15 cellular contexts compared by ENCODE assay signal in genomic region chrX:37955273-37955672, GRCh38. TPM values are rescaled to one million over a fixed set of nuclear protein-coding genes. Genes with fewer than 3 reads are reported as not detected.
A peak's percentile ranks its signal among the peaks of the same experiment; 100 is the strongest.
DNase-seq lines count a peak whose midpoint lies in the region; ATAC-seq, FAIRE-seq and TF ChIP-seq lines count a peak whose summit lies in the region.
"Had no signal": no experiment of that assay in that cellular context is flagged by ENCODE, and none has a peak within 500 bp of the region (broad histone marks: within the 10 kb centered on the region; RNA-seq: fewer than 3 reads in every experiment).

No MANE protein-coding gene starts in this region.

- TF ChIP-seq CTCF in pancreas (IDR thresholded peaks at IDR 0.05), result no peak

- DNase-seq in COR-L47 (lab: John Stamatoyannopoulos, UW) (peak; percentile 1), NCI-H69 (lab: John Stamatoyannopoulos, UW) (peak; percentile 62), fibroblast of gingiva (ENCODE audit: low read depth) (peak; percentile 6), pancreas (no peak), T1000 (lab: John Stamatoyannopoulos, UW) (no peak), MV-4-11 (lab: John Stamatoyannopoulos, UW) (no peak), aorta (no peak)
- DNase-seq: Calu3; CD4-positive, CD25-positive, alpha-beta regulatory T cell; GM23248; IMR-90; KBM-7 had no signal

- intact Hi-C loops in pancreas (cut with DNase I), result no loop called here
- intact Hi-C loops in aorta (cut with DNase I), result no loop called here

- 51 to 65% methylated on average over 3 of the region's 3 CpGs for WGBS in pancreas, 2 donors
- 59 to 72% methylated on average over 3 of the region's 3 CpGs for WGBS in aorta, 2 donors

- H3K27ac ChIP-seq in pancreas (no peak overlapping the region), aorta (ENCODE audit: low read depth in 1 of 2, low read length in 2 of 2) (no peak overlapping the region)
- H3K27ac ChIP-seq: BLaER1 treated with 17β-estradiol and CSF1 and Interleukin-3, amounts not matched to agents 10 nM and 100 nM; GM23248 had no signal

- H3K36me3 ChIP-seq in pancreas (no peaks in the 10 kb centered on the region), aorta (ENCODE audit: control insufficient read depth in 1 of 2, insufficient read depth in 2 of 2, low read length in 1 of 2) (no peaks in the 10 kb centered on the region)
- H3K36me3 ChIP-seq: BLaER1 treated with 17β-estradiol and CSF1 and Interleukin-3, amounts not matched to agents 10 nM and 100 nM had no signal

- H3K9me3 ChIP-seq in pancreas (no peaks in the 10 kb centered on the region), aorta (ENCODE audit: control insufficient read depth, low read length) (no peaks in the 10 kb centered on the region)

- peak; percentile 34 for FAIRE-seq in pancreas (lab: Jason Lieb, UNC)
- FAIRE-seq: H54 had no signal

- peaks cover 0 to under 1% (median 0%) of the 10 kb centered on the region in 4 donors for H3K27me3 ChIP-seq in pancreas
- H3K27me3 ChIP-seq in aorta (ENCODE audit: control insufficient read depth in 1 of 2, insufficient read depth in 2 of 2, low read length in 1 of 2), result no peaks in the 10 kb centered on the region
- H3K27me3 ChIP-seq: BLaER1 treated with 17β-estradiol and CSF1 and Interleukin-3, amounts not matched to agents 10 nM and 100 nM had no signal

- ATAC-seq in pancreas, result no peak
- no peak for ATAC-seq in aorta (ENCODE audit: low FRiP score)
- ATAC-seq: HCT116 had no signal

- H3K4me3 ChIP-seq in pancreas (no peak overlapping the region), aorta (ENCODE audit: low read length in 2 of 2) (no peak overlapping the region)
- H3K4me3 ChIP-seq: BLaER1 treated with 17β-estradiol and CSF1 and Interleukin-3, amounts not matched to agents 10 nM and 100 nM; GM23248 had no signal

- H3K4me1 ChIP-seq in pancreas (no peaks in the 10 kb centered on the region), aorta (ENCODE audit: control insufficient read depth in 1 of 2, insufficient read depth in 2 of 2, low read length in 2 of 2) (no peaks in the 10 kb centered on the region)
- H3K4me1 ChIP-seq: BLaER1 treated with 17β-estradiol and CSF1 and Interleukin-3, amounts not matched to agents 10 nM and 100 nM had no signal

RNA-seq across cellular contexts. Expression of gene SYTL5, which starts 51.1 kb away (rescaled TPM):
- total RNA-seq in pancreas, result 1 to 10 TPM; 1.2 to 5.9 (median 3.0) TPM
- 1 to 10 TPM in 1 of 2 donors, under 1 TPM in 1; 0.77 to 1.9 TPM for polyA plus RNA-seq in pancreas
- not detected for total RNA-seq in aorta
- 1 to 10 TPM in 1 of 2 donors, under 1 TPM in 1; 0.18 to 1.8 TPM for polyA plus RNA-seq in aorta
- total RNA-seq: CD4-positive, CD25-positive, alpha-beta regulatory T cell; GM23248 had no signal
- polyA plus RNA-seq: CD4-positive, CD25-positive, alpha-beta regulatory T cell; GM23248 had no signal

Comparison
In these comparisons a context has a peak if more than half of its experiments do, and no peak if none do; other contexts are left out.
1. DNase-seq: peak in COR-L47 (single experiment), NCI-H69 (single experiment) and fibroblast of gingiva (single experiment); none in pancreas (0 of 6), T1000 (single experiment), MV-4-11 (single experiment) and aorta (0 of 2).